ENCODE assay signal across 1 cellular context in the genomic region with DNA sequence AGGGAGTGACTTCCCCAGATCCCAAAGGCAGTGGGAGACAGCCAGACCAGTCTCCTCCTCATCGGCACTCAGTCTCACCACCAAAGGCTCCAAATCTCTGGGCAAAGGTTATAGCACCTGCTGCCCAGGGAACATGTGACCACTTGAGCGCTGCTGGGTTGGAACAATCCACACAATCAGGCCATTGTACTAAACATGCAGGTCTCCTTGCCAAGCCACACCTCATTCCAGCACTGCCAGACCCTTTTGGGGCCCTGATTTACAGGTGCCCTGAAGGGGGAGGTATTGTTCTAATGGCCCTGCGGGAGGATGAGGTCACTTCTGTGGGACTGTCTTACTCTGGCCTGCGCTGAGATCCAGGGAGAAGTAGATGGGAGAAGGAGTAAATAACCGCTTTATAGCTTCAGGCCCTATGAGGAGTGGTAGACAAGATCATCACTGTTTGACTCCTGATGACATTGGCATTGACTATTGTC.
TF ChIP-seq lines count a peak whose summit lies in the region.
"Not testable (repeated sequence)": the region's sequence is repeated elsewhere in the genome, so short reads cannot be mapped to it uniquely, and the experiment has no call there.

No MANE protein-coding gene starts in this region.

TF ChIP-seq in HepG2, 621 proteins besides CTCF, POLR2A, EP300 and RAD21 (continued from another document):
- TF ChIP-seq, protein P1, sequence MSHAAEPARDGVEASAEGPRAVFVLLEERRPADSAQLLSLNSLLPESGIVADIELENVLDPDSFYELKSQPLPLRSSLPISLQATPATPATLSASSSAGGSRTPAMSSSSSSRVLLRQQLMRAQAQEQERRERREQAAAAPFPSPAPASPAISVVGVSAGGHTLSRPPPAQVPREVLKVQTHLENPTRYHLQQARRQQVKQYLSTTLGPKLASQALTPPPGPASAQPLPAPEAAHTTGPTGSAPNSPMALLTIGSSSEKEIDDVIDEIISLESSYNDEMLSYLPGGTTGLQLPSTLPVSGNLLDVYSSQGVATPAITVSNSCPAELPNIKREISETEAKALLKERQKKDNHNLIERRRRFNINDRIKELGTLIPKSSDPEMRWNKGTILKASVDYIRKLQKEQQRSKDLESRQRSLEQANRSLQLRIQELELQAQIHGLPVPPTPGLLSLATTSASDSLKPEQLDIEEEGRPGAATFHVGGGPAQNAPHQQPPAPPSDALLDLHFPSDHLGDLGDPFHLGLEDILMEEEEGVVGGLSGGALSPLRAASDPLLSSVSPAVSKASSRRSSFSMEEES (CRISPR knock-in tag; IDR thresholded peaks at IDR 0.05) = peak; percentile 89
- not testable (repeated sequence) for TF ChIP-seq FOXP1 (IDR thresholded peaks at IDR 0.05); HNF4G (CRISPR knock-in tag; IDR thresholded peaks at IDR 0.05; ENCODE audit: borderline replicate concordance, low read depth)
- TF ChIP-seq FOXP1 (CRISPR knock-in tag; IDR thresholded peaks at IDR 0.05) (0 out of 2 replicates have a peak, but pooled peaks have one; percentile 18), GFI1 (CRISPR knock-in tag; IDR thresholded peaks at IDR 0.05; ENCODE audit: borderline replicate concordance) (peak; percentile 49; the same call in 1 of the 2 replicates), ZEB1 (IDR thresholded peaks at IDR 0.05; ENCODE audit: insufficient replicate concordance, low read depth) (peak; percentile 88), KAT8 (CRISPR knock-in tag; IDR thresholded peaks at IDR 0.05) (peak; percentile 33; the same call in 1 of the 2 replicates), RBFOX2 (IDR thresholded peaks at IDR 0.05; ENCODE audit: low read depth, low read length) (peak; percentile 73), ZNF121 (CRISPR knock-in tag; IDR thresholded peaks at IDR 0.05) (peak; percentile 71; the same call in 1 of the 2 replicates), HNF4A (CRISPR knock-in tag; IDR thresholded peaks at IDR 0.05) (peak; percentile 68), HNF4G (IDR thresholded peaks at IDR 0.05; ENCODE audit: borderline replicate concordance, low read depth, low read length) (peak; percentile 55; the same call in 1 of the 2 replicates), ASH2L (IDR thresholded peaks at IDR 0.05; ENCODE audit: insufficient read length, low read depth, low read length) (peak; percentile 49), ZFP1 (CRISPR knock-in tag; IDR thresholded peaks at IDR 0.05) (0 out of 2 replicates have a peak, but pooled peaks have one; percentile 24), ZNF644 (CRISPR knock-in tag; IDR thresholded peaks at IDR 0.05; ENCODE audit: low read depth) (peak; percentile 81), KDM1A (CRISPR knock-in tag; IDR thresholded peaks at IDR 0.05) (0 out of 2 replicates have a peak, but pooled peaks have one; percentile 13), KAT7 (CRISPR knock-in tag; IDR thresholded peaks at IDR 0.05; ENCODE audit: borderline replicate concordance) (peak; percentile 30; the same call in 1 of the 2 replicates), HMG20B (CRISPR knock-in tag; conservative IDR thresholded peaks at IDR 0.05) (peak; percentile 51; the same call in 1 of the 2 replicates), TBX3 (IDR thresholded peaks at IDR 0.05; ENCODE audit: borderline replicate concordance) (peak; percentile 9; the same call in 1 of the 2 replicates), ZBTB7B (CRISPR knock-in tag; IDR thresholded peaks at IDR 0.05) (peak; percentile 56), PPARG (CRISPR knock-in tag; conservative IDR thresholded peaks at IDR 0.05) (peak; percentile 79), HDAC2 (CRISPR knock-in tag; IDR thresholded peaks at IDR 0.05) (peak; percentile 76), HOXA3 (CRISPR knock-in tag; IDR thresholded peaks at IDR 0.05) (peak; percentile 42; the same call in 1 of the 2 replicates), DMAP1 (CRISPR knock-in tag; IDR thresholded peaks at IDR 0.05) (0 out of 2 replicates have a peak, but pooled peaks have one; percentile 65), FOXA3 (CRISPR knock-in tag; IDR thresholded peaks at IDR 0.05) (peak; percentile 48; the same call in 1 of the 2 replicates)
- TF ChIP-seq, protein P2, sequence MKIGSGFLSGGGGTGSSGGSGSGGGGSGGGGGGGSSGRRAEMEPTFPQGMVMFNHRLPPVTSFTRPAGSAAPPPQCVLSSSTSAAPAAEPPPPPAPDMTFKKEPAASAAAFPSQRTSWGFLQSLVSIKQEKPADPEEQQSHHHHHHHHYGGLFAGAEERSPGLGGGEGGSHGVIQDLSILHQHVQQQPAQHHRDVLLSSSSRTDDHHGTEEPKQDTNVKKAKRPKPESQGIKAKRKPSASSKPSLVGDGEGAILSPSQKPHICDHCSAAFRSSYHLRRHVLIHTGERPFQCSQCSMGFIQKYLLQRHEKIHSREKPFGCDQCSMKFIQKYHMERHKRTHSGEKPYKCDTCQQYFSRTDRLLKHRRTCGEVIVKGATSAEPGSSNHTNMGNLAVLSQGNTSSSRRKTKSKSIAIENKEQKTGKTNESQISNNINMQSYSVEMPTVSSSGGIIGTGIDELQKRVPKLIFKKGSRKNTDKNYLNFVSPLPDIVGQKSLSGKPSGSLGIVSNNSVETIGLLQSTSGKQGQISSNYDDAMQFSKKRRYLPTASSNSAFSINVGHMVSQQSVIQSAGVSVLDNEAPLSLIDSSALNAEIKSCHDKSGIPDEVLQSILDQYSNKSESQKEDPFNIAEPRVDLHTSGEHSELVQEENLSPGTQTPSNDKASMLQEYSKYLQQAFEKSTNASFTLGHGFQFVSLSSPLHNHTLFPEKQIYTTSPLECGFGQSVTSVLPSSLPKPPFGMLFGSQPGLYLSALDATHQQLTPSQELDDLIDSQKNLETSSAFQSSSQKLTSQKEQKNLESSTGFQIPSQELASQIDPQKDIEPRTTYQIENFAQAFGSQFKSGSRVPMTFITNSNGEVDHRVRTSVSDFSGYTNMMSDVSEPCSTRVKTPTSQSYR (CRISPR knock-in tag; IDR thresholded peaks at IDR 0.05; ENCODE audit: borderline replicate concordance) = peak; percentile 28; the same call in 1 of the 2 replicates
- TF ChIP-seq, protein P3, sequence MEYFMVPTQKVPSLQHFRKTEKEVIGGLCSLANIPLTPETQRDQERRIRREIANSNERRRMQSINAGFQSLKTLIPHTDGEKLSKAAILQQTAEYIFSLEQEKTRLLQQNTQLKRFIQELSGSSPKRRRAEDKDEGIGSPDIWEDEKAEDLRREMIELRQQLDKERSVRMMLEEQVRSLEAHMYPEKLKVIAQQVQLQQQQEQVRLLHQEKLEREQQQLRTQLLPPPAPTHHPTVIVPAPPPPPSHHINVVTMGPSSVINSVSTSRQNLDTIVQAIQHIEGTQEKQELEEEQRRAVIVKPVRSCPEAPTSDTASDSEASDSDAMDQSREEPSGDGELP (IDR thresholded peaks at IDR 0.05; ENCODE audit: borderline replicate concordance, low read depth) = peak; percentile 51; the same call in 1 of the 2 replicates
- TF ChIP-seq, protein P4, sequence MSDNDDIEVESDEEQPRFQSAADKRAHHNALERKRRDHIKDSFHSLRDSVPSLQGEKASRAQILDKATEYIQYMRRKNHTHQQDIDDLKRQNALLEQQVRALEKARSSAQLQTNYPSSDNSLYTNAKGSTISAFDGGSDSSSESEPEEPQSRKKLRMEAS (IDR thresholded peaks at IDR 0.05) = peak; percentile 69
- TF ChIP-seq, protein P5, sequence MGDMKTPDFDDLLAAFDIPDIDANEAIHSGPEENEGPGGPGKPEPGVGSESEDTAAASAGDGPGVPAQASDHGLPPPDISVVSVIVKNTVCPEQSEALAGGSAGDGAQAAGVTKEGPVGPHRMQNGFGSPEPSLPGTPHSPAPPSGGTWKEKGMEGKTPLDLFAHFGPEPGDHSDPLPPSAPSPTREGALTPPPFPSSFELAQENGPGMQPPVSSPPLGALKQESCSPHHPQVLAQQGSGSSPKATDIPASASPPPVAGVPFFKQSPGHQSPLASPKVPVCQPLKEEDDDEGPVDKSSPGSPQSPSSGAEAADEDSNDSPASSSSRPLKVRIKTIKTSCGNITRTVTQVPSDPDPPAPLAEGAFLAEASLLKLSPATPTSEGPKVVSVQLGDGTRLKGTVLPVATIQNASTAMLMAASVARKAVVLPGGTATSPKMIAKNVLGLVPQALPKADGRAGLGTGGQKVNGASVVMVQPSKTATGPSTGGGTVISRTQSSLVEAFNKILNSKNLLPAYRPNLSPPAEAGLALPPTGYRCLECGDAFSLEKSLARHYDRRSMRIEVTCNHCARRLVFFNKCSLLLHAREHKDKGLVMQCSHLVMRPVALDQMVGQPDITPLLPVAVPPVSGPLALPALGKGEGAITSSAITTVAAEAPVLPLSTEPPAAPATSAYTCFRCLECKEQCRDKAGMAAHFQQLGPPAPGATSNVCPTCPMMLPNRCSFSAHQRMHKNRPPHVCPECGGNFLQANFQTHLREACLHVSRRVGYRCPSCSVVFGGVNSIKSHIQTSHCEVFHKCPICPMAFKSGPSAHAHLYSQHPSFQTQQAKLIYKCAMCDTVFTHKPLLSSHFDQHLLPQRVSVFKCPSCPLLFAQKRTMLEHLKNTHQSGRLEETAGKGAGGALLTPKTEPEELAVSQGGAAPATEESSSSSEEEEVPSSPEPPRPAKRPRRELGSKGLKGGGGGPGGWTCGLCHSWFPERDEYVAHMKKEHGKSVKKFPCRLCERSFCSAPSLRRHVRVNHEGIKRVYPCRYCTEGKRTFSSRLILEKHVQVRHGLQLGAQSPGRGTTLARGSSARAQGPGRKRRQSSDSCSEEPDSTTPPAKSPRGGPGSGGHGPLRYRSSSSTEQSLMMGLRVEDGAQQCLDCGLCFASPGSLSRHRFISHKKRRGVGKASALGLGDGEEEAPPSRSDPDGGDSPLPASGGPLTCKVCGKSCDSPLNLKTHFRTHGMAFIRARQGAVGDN (CRISPR knock-in tag; IDR thresholded peaks at IDR 0.05) = peak; percentile 47; the same call in 1 of the 2 replicates
- TF ChIP-seq, protein P6, sequence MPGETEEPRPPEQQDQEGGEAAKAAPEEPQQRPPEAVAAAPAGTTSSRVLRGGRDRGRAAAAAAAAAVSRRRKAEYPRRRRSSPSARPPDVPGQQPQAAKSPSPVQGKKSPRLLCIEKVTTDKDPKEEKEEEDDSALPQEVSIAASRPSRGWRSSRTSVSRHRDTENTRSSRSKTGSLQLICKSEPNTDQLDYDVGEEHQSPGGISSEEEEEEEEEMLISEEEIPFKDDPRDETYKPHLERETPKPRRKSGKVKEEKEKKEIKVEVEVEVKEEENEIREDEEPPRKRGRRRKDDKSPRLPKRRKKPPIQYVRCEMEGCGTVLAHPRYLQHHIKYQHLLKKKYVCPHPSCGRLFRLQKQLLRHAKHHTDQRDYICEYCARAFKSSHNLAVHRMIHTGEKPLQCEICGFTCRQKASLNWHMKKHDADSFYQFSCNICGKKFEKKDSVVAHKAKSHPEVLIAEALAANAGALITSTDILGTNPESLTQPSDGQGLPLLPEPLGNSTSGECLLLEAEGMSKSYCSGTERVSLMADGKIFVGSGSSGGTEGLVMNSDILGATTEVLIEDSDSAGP (CRISPR knock-in tag; IDR thresholded peaks at IDR 0.05; ENCODE audit: borderline replicate concordance) = peak; percentile 44; the same call in 1 of the 2 replicates
- TF ChIP-seq, protein P7, sequence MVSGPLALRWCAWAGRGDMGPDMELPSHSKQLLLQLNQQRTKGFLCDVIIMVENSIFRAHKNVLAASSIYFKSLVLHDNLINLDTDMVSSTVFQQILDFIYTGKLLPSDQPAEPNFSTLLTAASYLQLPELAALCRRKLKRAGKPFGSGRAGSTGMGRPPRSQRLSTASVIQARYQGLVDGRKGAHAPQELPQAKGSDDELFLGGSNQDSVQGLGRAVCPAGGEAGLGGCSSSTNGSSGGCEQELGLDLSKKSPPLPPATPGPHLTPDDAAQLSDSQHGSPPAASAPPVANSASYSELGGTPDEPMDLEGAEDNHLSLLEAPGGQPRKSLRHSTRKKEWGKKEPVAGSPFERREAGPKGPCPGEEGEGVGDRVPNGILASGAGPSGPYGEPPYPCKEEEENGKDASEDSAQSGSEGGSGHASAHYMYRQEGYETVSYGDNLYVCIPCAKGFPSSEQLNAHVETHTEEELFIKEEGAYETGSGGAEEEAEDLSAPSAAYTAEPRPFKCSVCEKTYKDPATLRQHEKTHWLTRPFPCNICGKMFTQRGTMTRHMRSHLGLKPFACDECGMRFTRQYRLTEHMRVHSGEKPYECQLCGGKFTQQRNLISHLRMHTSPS (CRISPR knock-in tag; IDR thresholded peaks at IDR 0.05; ENCODE audit: low read depth) = 0 out of 2 replicates have a peak, but pooled peaks have one; percentile 53
